1 cellular context compared by ENCODE assay signal in genomic region chr1:6601049-6601864, GRCh38.
A peak's percentile ranks its signal among the peaks of the same experiment; 100 is the strongest.
TF ChIP-seq lines count a peak whose summit lies in the region.

No MANE protein-coding gene starts in this region.

TF ChIP-seq in HepG2, 621 proteins besides CTCF, POLR2A, EP300 and RAD21 (continued from another document and continues in another):
- TF ChIP-seq CEBPZ (IDR thresholded peaks at IDR 0.05; ENCODE audit: low read length), result no peak
- TF ChIP-seq HMGXB3 (CRISPR knock-in tag; IDR thresholded peaks at IDR 0.05; ENCODE audit: borderline replicate concordance), result no peak
- TF ChIP-seq NFIC (IDR thresholded peaks at IDR 0.05; ENCODE audit: low read length), result no peak
- TF ChIP-seq KIAA2018 (CRISPR knock-in tag; IDR thresholded peaks at IDR 0.05; ENCODE audit: borderline replicate concordance), result no peak
- TF ChIP-seq DPF2 (CRISPR knock-in tag; IDR thresholded peaks at IDR 0.05; ENCODE audit: borderline replicate concordance, low read depth), result no peak
- no peak for TF ChIP-seq TFDP2 (CRISPR knock-in tag; IDR thresholded peaks at IDR 0.05)
- peak; percentile 36; the same call in 1 of the 2 replicates for TF ChIP-seq ZNF709 (CRISPR knock-in tag; IDR thresholded peaks at IDR 0.05)
- 0 out of 2 replicates have a peak, but pooled peaks have one; percentile 15 for TF ChIP-seq IRF9 (CRISPR knock-in tag; IDR thresholded peaks at IDR 0.05; ENCODE audit: borderline replicate concordance)
- no peak for TF ChIP-seq ZNF629 (CRISPR knock-in tag; conservative IDR thresholded peaks at IDR 0.05)
- no peak; the same call in 1 of the 2 replicates for TF ChIP-seq RXRA (CRISPR knock-in tag; IDR thresholded peaks at IDR 0.05)
- no peak for TF ChIP-seq AHR (CRISPR knock-in tag; IDR thresholded peaks at IDR 0.05)
- no peak for TF ChIP-seq SRY (CRISPR knock-in tag; IDR thresholded peaks at IDR 0.05)
- TF ChIP-seq ZBTB8A (CRISPR knock-in tag; IDR thresholded peaks at IDR 0.05; ENCODE audit: borderline replicate concordance, low read depth), result no peak
- TF ChIP-seq RFX5 (IDR thresholded peaks at IDR 0.05; ENCODE audit: low read depth, low read length), result no peak
- no peak for TF ChIP-seq SUZ12 (IDR thresholded peaks at IDR 0.05; ENCODE audit: low read depth, low read length)
- TF ChIP-seq SNAPC5 (CRISPR knock-in tag; IDR thresholded peaks at IDR 0.05; ENCODE audit: borderline replicate concordance), result no peak
- no peak for TF ChIP-seq ZNF766 (CRISPR knock-in tag; IDR thresholded peaks at IDR 0.05; ENCODE audit: borderline replicate concordance)
- TF ChIP-seq HDAC1 (CRISPR knock-in tag; IDR thresholded peaks at IDR 0.05), result no peak
- TF ChIP-seq KDM6A (CRISPR knock-in tag; IDR thresholded peaks at IDR 0.05; ENCODE audit: low read depth), result no peak
- no peak for TF ChIP-seq ZNF737 (CRISPR knock-in tag; IDR thresholded peaks at IDR 0.05; ENCODE audit: borderline replicate concordance)
- TF ChIP-seq ZNF430 (CRISPR knock-in tag; IDR thresholded peaks at IDR 0.05), result no peak
- no peak for TF ChIP-seq ZNF576 (CRISPR knock-in tag; IDR thresholded peaks at IDR 0.05)
- no peak for TF ChIP-seq ZBTB46 (CRISPR knock-in tag; IDR thresholded peaks at IDR 0.05; ENCODE audit: borderline replicate concordance)
- no peak for TF ChIP-seq TFDP1 (CRISPR knock-in tag; IDR thresholded peaks at IDR 0.05; ENCODE audit: borderline replicate concordance)
- TF ChIP-seq MXD1 (CRISPR knock-in tag; IDR thresholded peaks at IDR 0.05), result no peak; the same call in 1 of the 2 replicates
- TF ChIP-seq SCMH1 (CRISPR knock-in tag; IDR thresholded peaks at IDR 0.05; ENCODE audit: borderline replicate concordance), result no peak
- TF ChIP-seq ZNF563 (CRISPR knock-in tag; IDR thresholded peaks at IDR 0.05), result peak; percentile 41; the same call in 1 of the 2 replicates
- no peak for TF ChIP-seq EZH2 (conservative IDR thresholded peaks at IDR 0.05; ENCODE audit: low read depth, low read length)
- no peak for TF ChIP-seq MAFG (CRISPR knock-in tag; IDR thresholded peaks at IDR 0.05)
- no peak for TF ChIP-seq ZNF781 (CRISPR knock-in tag; IDR thresholded peaks at IDR 0.05; ENCODE audit: borderline replicate concordance, not compliant biosample characterization)
- TF ChIP-seq ATF7-NPFF (CRISPR knock-in tag; IDR thresholded peaks at IDR 0.05; ENCODE audit: low read depth), result no peak
